In the genomic region with DNA sequence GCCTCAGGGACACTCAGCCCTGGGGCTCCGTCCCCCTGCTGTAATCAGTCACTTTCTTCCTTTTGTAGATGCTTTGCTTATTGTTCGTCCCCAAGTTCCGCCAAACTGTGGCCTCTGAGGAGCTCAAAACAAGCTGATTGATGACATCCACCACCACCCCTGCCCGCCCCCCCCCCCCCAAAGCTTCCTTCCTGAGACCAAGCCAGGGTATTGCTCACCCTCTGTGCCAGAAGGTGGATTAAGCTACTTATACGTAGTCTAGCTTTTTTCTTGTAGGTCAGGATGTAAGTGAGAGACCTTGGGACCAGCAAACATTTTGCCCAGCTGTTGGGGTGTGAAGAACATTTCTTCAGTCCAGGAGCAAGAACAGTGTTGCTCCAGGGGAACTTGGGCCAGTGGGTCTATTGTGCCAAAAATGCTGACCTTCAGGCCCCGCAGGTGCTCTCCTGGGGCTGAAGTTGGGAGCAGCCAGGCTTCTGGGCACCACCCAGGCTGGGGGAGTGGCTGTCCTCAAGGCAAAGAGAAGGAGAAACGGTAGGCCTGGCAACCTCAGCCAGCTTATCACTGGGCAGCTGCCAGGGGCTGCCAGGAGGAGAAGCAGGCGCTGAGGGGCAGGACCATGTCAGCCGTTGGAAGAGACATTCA, we compare ENCODE assay signal across 9 cellular contexts. TPM values are rescaled to one million over a fixed set of nuclear protein-coding genes. Genes with fewer than 3 reads are reported as not detected.
DNase-seq lines count a peak whose midpoint lies in the region; ATAC-seq and TF ChIP-seq lines count a peak whose summit lies in the region.
"Had no signal": no experiment of that assay in that cellular context is flagged by ENCODE, and none has a peak within 500 bp of the region (broad histone marks: within the 10 kb centered on the region; RNA-seq: fewer than 3 reads in every experiment).

No MANE protein-coding gene starts in this region.

- DNase-seq in NCI-H526 (lab: John Stamatoyannopoulos, UW), result peak; percentile 55 to 66
- no peak for DNase-seq in NCI-H526 treated with DMSO at 0.1 percent for 48 hours (lab: John Stamatoyannopoulos, UW)
- no peak for DNase-seq in esophagus muscularis mucosa (ENCODE audit: extremely low spot score)
- DNase-seq in myocyte (ENCODE audit: low read depth), result peak; percentile 68
- no peak for DNase-seq in vagina (ENCODE audit: extremely low spot score in 2 of 2)
- DNase-seq in activated naive CD4-positive, alpha-beta T cell treated with anti-CD3 and anti-CD28 coated beads, Interleukin-2, amount 50 U/mL, for 16 hours, result no peak

- WGBS in esophagus muscularis mucosa, result 19% methylated on average over 7 of the region's 9 CpGs

- H3K4me1 ChIP-seq in esophagus muscularis mucosa, result peaks cover 67 to 92% (median 84%) of the 10 kb centered on the region in 4 donors
- peaks cover 29% of the 10 kb centered on the region for H3K4me1 ChIP-seq in vagina

- TF ChIP-seq CTCF in esophagus muscularis mucosa (IDR thresholded peaks at IDR 0.05) (no peak), vagina (IDR thresholded peaks at IDR 0.05) (no peak)

- peaks cover 0 to 6% (median 0%) of the 10 kb centered on the region in 4 donors for H3K36me3 ChIP-seq in esophagus muscularis mucosa
- peaks cover 0 to 9% of the 10 kb centered on the region in 2 donors for H3K36me3 ChIP-seq in vagina

- TF ChIP-seq EP300 in esophagus muscularis mucosa (IDR thresholded peaks at IDR 0.05), result no peak

- no peaks in the 10 kb centered on the region for H3K27me3 ChIP-seq in esophagus muscularis mucosa
- no peaks in the 10 kb centered on the region for H3K27me3 ChIP-seq in vagina

- no peak for TF ChIP-seq POLR2A in esophagus muscularis mucosa (IDR thresholded peaks at IDR 0.05; ENCODE audit: low read depth)
- TF ChIP-seq POLR2A in vagina (IDR thresholded peaks at IDR 0.05), result no peak

- H3K9me3 ChIP-seq in esophagus muscularis mucosa, result peaks cover 0 to 5% (median 0%) of the 10 kb centered on the region in 4 donors
- no peaks in the 10 kb centered on the region for H3K9me3 ChIP-seq in vagina

- H3K27ac ChIP-seq in esophagus muscularis mucosa (replicated peaks in 1 of 4), result peak overlapping the region; percentile 86 to 95 (median 90)
- H3K27ac ChIP-seq in vagina, result peak overlapping the region; percentile 86

- intact Hi-C loops in esophagus muscularis mucosa (cut with DNase I) (no loop called here), vagina (cut with DNase I) (no loop called here)

- H3K4me3 ChIP-seq in esophagus muscularis mucosa, result no peak overlapping the region
- H3K4me3 ChIP-seq in vagina, result no peak overlapping the region
- H3K4me3 ChIP-seq: GM12878 had no signal

- no peak for ATAC-seq in GM18519 (IDR thresholded peaks at IDR 0.05; ENCODE audit: low FRiP score, unreplicated experiment)
- no peak for ATAC-seq in GM18517 (IDR thresholded peaks at IDR 0.05; ENCODE audit: unreplicated experiment)

RNA-seq across cellular contexts. Expression of a gene that starts 17.9 kb away (rescaled TPM):
- total RNA-seq in esophagus muscularis mucosa (10 to 100 TPM; 34.1 to 87.1 (median 60.2) TPM), myocyte (2.7 and 3.8 TPM in 2 replicates), vagina (30.9 TPM)
- polyA plus RNA-seq in myocyte (2012), result 0.79 TPM

Comparison
In these comparisons a context has a peak if more than half of its experiments do, and no peak if none do; other contexts are left out.
1. DNase-seq: peak in NCI-H526 (2 of 2) and myocyte (single experiment); none in NCI-H526 treated with DMSO at 0.1 percent for 48 hours (single experiment), esophagus muscularis mucosa (single experiment), vagina (0 of 2) and activated naive CD4-positive, alpha-beta T cell treated with anti-CD3 and anti-CD28 coated beads, Interleukin-2, amount 50 U/mL, for 16 hours (single experiment).